ENCODE assay signal across 23 cellular contexts in the genomic region with DNA sequence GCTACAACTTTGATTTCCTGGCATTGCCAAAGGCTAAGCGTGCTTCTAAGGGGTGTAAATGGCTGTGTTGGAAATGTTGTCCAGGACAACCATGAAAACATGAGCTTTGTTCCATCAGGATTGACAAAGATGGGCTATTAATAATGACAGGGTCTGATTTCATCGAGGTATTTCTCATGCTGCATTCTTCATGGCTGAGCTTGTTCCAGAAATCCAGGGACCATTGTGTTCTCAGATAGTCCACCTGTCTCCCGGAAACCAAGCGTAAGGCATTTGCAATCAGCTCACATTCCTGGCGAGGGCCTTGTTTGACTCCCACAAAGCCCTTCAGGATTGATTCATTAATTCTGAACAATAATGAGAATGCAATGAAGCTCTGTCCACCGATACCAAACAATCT.
DNase-seq lines count a peak whose midpoint lies in the region; ATAC-seq and TF ChIP-seq lines count a peak whose summit lies in the region.
"Had no signal": no experiment of that assay in that cellular context is flagged by ENCODE, and none has a peak within 500 bp of the region (broad histone marks: within the 10 kb centered on the region; RNA-seq: fewer than 3 reads in every experiment).

No MANE protein-coding gene starts in this region.

- intact Hi-C loops in Right ventricle myocardium inferior (cut with DNase I) = no loop called here
- intact Hi-C loops in left cardiac atrium (cut with DNase I) = loop anchor here in 1 of 2 donors (10.0 kb wide), 1 partner anchor 105 kb away; no protein-coding TSS in a partner anchor

- DNase-seq in Right ventricle myocardium inferior (ENCODE audit: missing footprints) = no peak
- DNase-seq in left cardiac atrium = no peak
- peak; percentile 72 for DNase-seq in cerebellar cortex (ENCODE audit: low spot score)
- no peak for DNase-seq in mesothelial cell of epicardium (ENCODE audit: low spot score in 2 of 2, unreplicated experiment in 2 of 2)
- no peak for DNase-seq in stimulated activated effector memory CD8-positive, alpha-beta T cell treated with anti-CD3 and anti-CD28 coated beads, Interleukin-12 subunit alpha, Interleukin-12 subunit beta, amount 100 ng/mL, for 72 hours (ENCODE audit: low spot score in 2 of 2)
- DNase-seq in activated T-cell treated with anti-CD3 and anti-CD28 coated beads, Interleukin-2, amount 50 U/mL, for 72 hours = no peak
- DNase-seq in iPS-NIHi11 (ENCODE audit: low spot score) = no peak
- DNase-seq: activated CD4-positive, alpha-beta T cell treated with anti-CD3 and anti-CD28 coated beads for 48 hours; activated CD8-positive, alpha-beta memory T cell treated with anti-CD3 and anti-CD28 coated beads, Interleukin-2, amount 50 U/mL, for 4 hours; adrenal gland; foreskin keratinocyte; GM23248; NCI-H1105; NCI-H2107; NK-92 treated with Interleukin-12 subunit alpha and Interleukin-12 subunit beta, amount 100 ng/mL, for 24 hours; nucleus accumbens; retina; stimulated activated CD4-positive, alpha-beta T cell treated with anti-CD3 and anti-CD28 coated beads, Interleukin-12 subunit alpha, Interleukin-12 subunit beta, amount 100 ng/mL, for 4 hours; stimulated activated CD4-positive, alpha-beta T cell treated with anti-CD3 and anti-CD28 coated beads, Interleukin-4, amount 100 ng/mL, for 4 hours; T-helper 1 cell had no signal

- TF ChIP-seq CTCF in mesothelial cell of epicardium (IDR thresholded peaks at IDR 0.05; ENCODE audit: unreplicated experiment) = no peak

- ATAC-seq in Right ventricle myocardium inferior (peak; percentile 63), left cardiac atrium (no peak), HG03342 (IDR thresholded peaks at IDR 0.05; ENCODE audit: unreplicated experiment) (no peak)
- ATAC-seq in stimulated activated effector memory CD8-positive, alpha-beta T cell treated with anti-CD3 and anti-CD28 coated beads, Interleukin-12 subunit alpha, Interleukin-12 subunit beta, amount 100 ng/mL, for 72 hours = no peak
- no peak for ATAC-seq in activated T-cell treated with anti-CD3 and anti-CD28 coated beads, Interleukin-2, amount 50 U/mL, for 72 hours (replicated peaks in 1 of 2)
- ATAC-seq: A549, foreskin keratinocyte had no signal

- no peaks in the 10 kb centered on the region for H3K27me3 Mint-ChIP-seq in mesothelial cell of epicardium (ENCODE audit: low read depth)
- no peaks in the 10 kb centered on the region for H3K27me3 Mint-ChIP-seq in activated T-cell treated with anti-CD3 and anti-CD28 coated beads, Interleukin-2, amount 50 U/mL, for 72 hours (ENCODE audit: low read depth)
- H3K27me3 Mint-ChIP-seq: type B pancreatic cell had no signal

- H3K27ac Mint-ChIP-seq in mesothelial cell of epicardium = peak overlapping the region; percentile 47
- peak overlapping the region; percentile 1 for H3K27ac Mint-ChIP-seq in stimulated activated effector memory CD8-positive, alpha-beta T cell treated with anti-CD3 and anti-CD28 coated beads, Interleukin-12 subunit alpha, Interleukin-12 subunit beta, amount 100 ng/mL, for 72 hours
- H3K27ac Mint-ChIP-seq in activated T-cell treated with anti-CD3 and anti-CD28 coated beads, Interleukin-2, amount 50 U/mL, for 72 hours = no peak overlapping the region
- H3K27ac Mint-ChIP-seq: type B pancreatic cell had no signal

- H3K9me3 Mint-ChIP-seq in mesothelial cell of epicardium = no peaks in the 10 kb centered on the region
- no peaks in the 10 kb centered on the region for H3K9me3 Mint-ChIP-seq in stimulated activated effector memory CD8-positive, alpha-beta T cell treated with anti-CD3 and anti-CD28 coated beads, Interleukin-12 subunit alpha, Interleukin-12 subunit beta, amount 100 ng/mL, for 72 hours
- H3K9me3 Mint-ChIP-seq in activated T-cell treated with anti-CD3 and anti-CD28 coated beads, Interleukin-2, amount 50 U/mL, for 72 hours = no peaks in the 10 kb centered on the region
- H3K9me3 Mint-ChIP-seq: type B pancreatic cell had no signal

- no peak overlapping the region for H3K4me3 Mint-ChIP-seq in mesothelial cell of epicardium
- no peak overlapping the region for H3K4me3 Mint-ChIP-seq in stimulated activated effector memory CD8-positive, alpha-beta T cell treated with anti-CD3 and anti-CD28 coated beads, Interleukin-12 subunit alpha, Interleukin-12 subunit beta, amount 100 ng/mL, for 72 hours
- no peak overlapping the region for H3K4me3 Mint-ChIP-seq in activated T-cell treated with anti-CD3 and anti-CD28 coated beads, Interleukin-2, amount 50 U/mL, for 72 hours
- H3K4me3 Mint-ChIP-seq: type B pancreatic cell had no signal

- peaks cover 59% of the 10 kb centered on the region for H3K4me1 Mint-ChIP-seq in mesothelial cell of epicardium
- H3K4me1 Mint-ChIP-seq in stimulated activated effector memory CD8-positive, alpha-beta T cell treated with anti-CD3 and anti-CD28 coated beads, Interleukin-12 subunit alpha, Interleukin-12 subunit beta, amount 100 ng/mL, for 72 hours = peaks cover 39% of the 10 kb centered on the region
- H3K4me1 Mint-ChIP-seq in activated T-cell treated with anti-CD3 and anti-CD28 coated beads, Interleukin-2, amount 50 U/mL, for 72 hours (ENCODE audit: low read depth) = peaks cover 41% of the 10 kb centered on the region

- H3K36me3 Mint-ChIP-seq in mesothelial cell of epicardium = no peaks in the 10 kb centered on the region
- H3K36me3 Mint-ChIP-seq in stimulated activated effector memory CD8-positive, alpha-beta T cell treated with anti-CD3 and anti-CD28 coated beads, Interleukin-12 subunit alpha, Interleukin-12 subunit beta, amount 100 ng/mL, for 72 hours = no peaks in the 10 kb centered on the region
- no peaks in the 10 kb centered on the region for H3K36me3 Mint-ChIP-seq in activated T-cell treated with anti-CD3 and anti-CD28 coated beads, Interleukin-2, amount 50 U/mL, for 72 hours (ENCODE audit: insufficient read depth in 2 of 2)
- H3K36me3 Mint-ChIP-seq: type B pancreatic cell had no signal
